13 cellular contexts compared by ENCODE assay signal in genomic region chr5:98109561-98110006, GRCh38.
DNase-seq lines count a peak whose midpoint lies in the region; TF ChIP-seq lines count a peak whose summit lies in the region.
"Had no signal": no experiment of that assay in that cellular context is flagged by ENCODE, and none has a peak within 500 bp of the region (broad histone marks: within the 10 kb centered on the region; RNA-seq: fewer than 3 reads in every experiment).

No MANE protein-coding gene starts in this region.

- H3K79me2 ChIP-seq in PC-9 (ENCODE audit: low read depth): no peaks in the 10 kb centered on the region

- H3K4me3 ChIP-seq in A673 (ENCODE audit: low read depth, low read length, poor library complexity, severe bottlenecking) (no peak overlapping the region), PC-9 (no peak overlapping the region)

- H3K9me2 ChIP-seq in PC-9 (ENCODE audit: insufficient read depth): no peaks in the 10 kb centered on the region

- H3K27ac ChIP-seq in A673 (ENCODE audit: low read depth, low read length, poor library complexity, severe bottlenecking) (no peak overlapping the region), PC-9 (no peak overlapping the region)

- intact Hi-C loops in A673 (cut with micrococcal nuclease; ENCODE audit: unreplicated experiment) (no loop called here), PC-9 (cut with micrococcal nuclease; ENCODE audit: unreplicated experiment) (no loop called here)

- peaks cover under 1% of the 10 kb centered on the region for H3K27me3 Mint-ChIP-seq in HFFc6 (ENCODE audit: insufficient read depth)
- no peaks in the 10 kb centered on the region for H3K27me3 Mint-ChIP-seq in T-helper 2 cell treated with Interferon-gamma antibody and Interleukin-4, amounts not matched to agents 5 μg/mL and 100 μg/mL, for 36 hours (ENCODE audit: low read depth)

- H3K36me3 Mint-ChIP-seq in HFFc6 (ENCODE audit: low read depth): peaks cover 19% of the 10 kb centered on the region
- no peaks in the 10 kb centered on the region for H3K36me3 Mint-ChIP-seq in T-helper 2 cell treated with Interferon-gamma antibody and Interleukin-4, amounts not matched to agents 5 μg/mL and 100 μg/mL, for 36 hours (ENCODE audit: low read depth)

- H3K4me3 Mint-ChIP-seq in HFFc6: peak overlapping the region; percentile 88
- no peak overlapping the region for H3K4me3 Mint-ChIP-seq in T-helper 2 cell treated with Interferon-gamma antibody and Interleukin-4, amounts not matched to agents 5 μg/mL and 100 μg/mL, for 36 hours
- H3K4me3 Mint-ChIP-seq: nephron had no signal

- H2AFZ ChIP-seq in PC-9: no peak overlapping the region

- H4K20me1 ChIP-seq in PC-9 (ENCODE audit: insufficient read depth): no peaks in the 10 kb centered on the region

- no peak for TF ChIP-seq CTCF in HFFc6 (IDR thresholded peaks at IDR 0.05)
- no peak for TF ChIP-seq CTCF in A673 (conservative IDR thresholded peaks at IDR 0.05; ENCODE audit: low read depth, low read length)
- no peak for TF ChIP-seq CTCF in PC-9 (conservative IDR thresholded peaks at IDR 0.05)

- BruUV-seq in A673 (replicated peaks; lab: Mats Ljungman, UMichigan) (no TSS peak), PC-9 (replicated peaks; lab: Mats Ljungman, UMichigan) (no TSS peak)

- H3K27ac Mint-ChIP-seq in HFFc6: peak overlapping the region; percentile 93
- H3K27ac Mint-ChIP-seq in T-helper 2 cell treated with Interferon-gamma antibody and Interleukin-4, amounts not matched to agents 5 μg/mL and 100 μg/mL, for 36 hours: no peak overlapping the region
- H3K27ac Mint-ChIP-seq: nephron had no signal

- H3K4me2 ChIP-seq in PC-9: no peak overlapping the region

- H3K36me3 ChIP-seq in A673 (ENCODE audit: insufficient read depth, low read length, poor library complexity, severe bottlenecking) (no peaks in the 10 kb centered on the region), PC-9 (ENCODE audit: low read depth) (no peaks in the 10 kb centered on the region)

- H3K9me3 ChIP-seq in A673 (ENCODE audit: low read depth, low read length, poor library complexity, severe bottlenecking) (no peaks in the 10 kb centered on the region), PC-9 (ENCODE audit: insufficient read depth, low read depth) (no peaks in the 10 kb centered on the region)

- POLR2A ChIA-PET in A673 (lab: Charles Lee; ENCODE audit: low non-redundant PET) (no interaction called here), PC-9 (lab: Charles Lee; ENCODE audit: unreplicated experiment) (no interaction called here)

- no peaks in the 10 kb centered on the region for H3F3A ChIP-seq in PC-9 (ENCODE audit: insufficient read depth, low read depth)

- H3K4me1 ChIP-seq in A673 (ENCODE audit: insufficient read depth, low read length, poor library complexity, severe bottlenecking) (no peaks in the 10 kb centered on the region), PC-9 (replicated peaks; ENCODE audit: insufficient read depth) (no peaks in the 10 kb centered on the region)

- CTCF ChIA-PET in A673 (lab: Charles Lee): no interaction called here
- CTCF ChIA-PET in PC-9 (lab: Charles Lee): no interaction called here

- peaks cover 3% of the 10 kb centered on the region; the same call in 1 of the 2 replicates for H3K9me3 Mint-ChIP-seq in HFFc6
- H3K9me3 Mint-ChIP-seq in T-helper 2 cell treated with Interferon-gamma antibody and Interleukin-4, amounts not matched to agents 5 μg/mL and 100 μg/mL, for 36 hours: no peaks in the 10 kb centered on the region

- DNase-seq in A172 (ENCODE audit: low spot score) (peak; percentile 74), HFFc6 (peak; percentile 71), amniotic stem cell (lab: John Stamatoyannopoulos, UW) (peak; percentile 27), globus pallidus (ENCODE audit: low spot score) (peak; percentile 6), A673 (ENCODE audit: low spot score) (no peak), PC-9 (no peak), DMS53 treated with DMSO at 0.1 percent for 48 hours (lab: John Stamatoyannopoulos, UW; ENCODE audit: unreplicated experiment) (no peak)
- no peak for DNase-seq in T-helper 2 cell treated with Interferon-gamma antibody and Interleukin-4, amounts not matched to agents 5 μg/mL and 100 μg/mL, for 36 hours (ENCODE audit: low spot score)
- DNase-seq: activated CD4-positive, alpha-beta T cell treated with anti-CD3 and anti-CD28 coated beads, Interleukin-2, amount 50 U/mL, for 4 hours; activated effector memory CD4-positive, alpha-beta T cell treated with anti-CD3 and anti-CD28 coated beads, Interleukin-2, amount 50 U/mL, for 16 hours; left colon; NCI-H748 treated with DMSO at 0.1 percent for 48 hours had no signal

- no peaks in the 10 kb centered on the region for H3K27me3 ChIP-seq in A673 (replicated peaks; ENCODE audit: insufficient read depth, low read depth, low read length, poor library complexity)
- no peaks in the 10 kb centered on the region for H3K27me3 ChIP-seq in PC-9 (ENCODE audit: insufficient read depth, low read depth)

- H3K4me1 Mint-ChIP-seq in HFFc6 (ENCODE audit: low read depth): peaks cover 69% of the 10 kb centered on the region
- H3K4me1 Mint-ChIP-seq in T-helper 2 cell treated with Interferon-gamma antibody and Interleukin-4, amounts not matched to agents 5 μg/mL and 100 μg/mL, for 36 hours (ENCODE audit: low read depth): no peaks in the 10 kb centered on the region

Comparison
In these comparisons a context has a peak if more than half of its experiments do, and no peak if none do; other contexts are left out.
1. DNase-seq: peak in A172 (single experiment), HFFc6 (single experiment), amniotic stem cell (single experiment) and globus pallidus (single experiment); none in A673 (single experiment), PC-9 (0 of 2), DMS53 treated with DMSO at 0.1 percent for 48 hours (single experiment) and T-helper 2 cell treated with Interferon-gamma antibody and Interleukin-4, amounts not matched to agents 5 μg/mL and 100 μg/mL, for 36 hours (single experiment).